ENCODE assay signal across 10 cellular contexts in the genomic region with DNA sequence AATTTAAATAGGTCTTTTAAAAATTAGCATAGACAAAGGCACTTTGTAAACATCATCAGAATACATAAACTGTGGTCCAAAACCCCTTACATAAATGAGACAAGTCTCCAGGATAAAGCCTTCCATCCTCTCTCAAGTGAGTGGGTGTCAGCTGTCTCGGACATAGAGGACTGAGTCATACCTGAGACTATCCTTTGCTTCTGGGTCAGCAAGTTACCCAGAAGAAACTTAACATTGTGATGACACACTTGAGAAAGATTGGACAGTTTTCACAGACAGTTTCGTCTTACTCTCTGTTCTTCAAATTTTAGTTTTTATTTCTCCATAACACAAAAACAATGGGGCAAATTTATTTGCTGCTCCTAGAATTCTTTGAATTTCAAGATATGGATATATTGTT.
DNase-seq lines count a peak whose midpoint lies in the region; ATAC-seq, FAIRE-seq and TF ChIP-seq lines count a peak whose summit lies in the region.
"Had no signal": no experiment of that assay in that cellular context is flagged by ENCODE, and none has a peak within 500 bp of the region (broad histone marks: within the 10 kb centered on the region; RNA-seq: fewer than 3 reads in every experiment).

No MANE protein-coding gene starts in this region.

- peaks cover 4% of the 10 kb centered on the region for H3K9me3 Mint-ChIP-seq in astrocyte (ENCODE audit: unreplicated experiment)

- H3K27ac ChIP-seq in astrocyte (ENCODE audit: low read depth, low read length) (peak overlapping the region; percentile 77), smooth muscle cell (ENCODE audit: low read depth) (peak overlapping the region; percentile 95), right atrium auricular region (peak overlapping the region in 1 of 2 donors; percentile 30)
- H3K27ac ChIP-seq: SJSA1 had no signal

- H3K4me2 ChIP-seq in astrocyte (ENCODE audit: low read length), result peak overlapping the region; percentile 62
- peak overlapping the region; percentile 63 for H3K4me2 ChIP-seq in smooth muscle cell

- WGBS in smooth muscle cell (ENCODE audit: low lambda C conversion rate), result 13% methylated on average over 2 of the region's 2 CpGs

- DNase-seq in astrocyte (ENCODE audit: low read depth), result peak; percentile 88
- no peak for DNase-seq in smooth muscle cell (lab: John Stamatoyannopoulos, UW; ENCODE audit: unreplicated experiment)
- DNase-seq in stimulated activated naive CD4-positive, alpha-beta T cell treated with Interleukin-2 at 50 U/mL for 16 hours (lab: John Stamatoyannopoulos, UW), result no peak
- DNase-seq in right atrium auricular region (ENCODE audit: low spot score), result no peak
- DNase-seq in HT-29 (ENCODE audit: low spot score), result no peak
- no peak for DNase-seq in NCI-H187 treated with DMSO at 0.1 percent for 48 hours (lab: John Stamatoyannopoulos, UW)
- DNase-seq: erythroblast had no signal

- H3K4me3 ChIP-seq in astrocyte (ENCODE audit: insufficient read depth, low read depth, low read length), result peak overlapping the region; percentile 1
- H3K4me3 ChIP-seq in smooth muscle cell, result no peak overlapping the region
- no peak overlapping the region for H3K4me3 ChIP-seq in right atrium auricular region
- H3K4me3 ChIP-seq: SJSA1 had no signal

- peak overlapping the region; percentile 47 for H3K4me3 Mint-ChIP-seq in astrocyte (ENCODE audit: unreplicated experiment)

- H3K4me1 ChIP-seq in astrocyte (ENCODE audit: insufficient read depth, low read length) (peaks cover 11% of the 10 kb centered on the region), smooth muscle cell (ENCODE audit: low read depth) (peaks cover 6% of the 10 kb centered on the region), right atrium auricular region (peaks cover 0 to 7% of the 10 kb centered on the region in 2 donors)
- H3K4me1 ChIP-seq: SJSA1 had no signal

- H3K27me3 ChIP-seq in astrocyte (ENCODE audit: insufficient read depth, low read length) (no peaks in the 10 kb centered on the region), smooth muscle cell (ENCODE audit: low read depth) (no peaks in the 10 kb centered on the region), right atrium auricular region (no peaks in the 10 kb centered on the region)
- H3K27me3 ChIP-seq: SJSA1 had no signal

- no peak for FAIRE-seq in astrocyte (lab: Jason Lieb, UNC)

- H3K36me3 ChIP-seq in astrocyte (ENCODE audit: insufficient read depth, low read length) (no peaks in the 10 kb centered on the region), smooth muscle cell (ENCODE audit: low read depth) (no peaks in the 10 kb centered on the region), right atrium auricular region (no peaks in the 10 kb centered on the region)
- H3K36me3 ChIP-seq: SJSA1 had no signal

- no peaks in the 10 kb centered on the region for H3K36me3 Mint-ChIP-seq in astrocyte (ENCODE audit: low read depth, unreplicated experiment)

- peak; percentile 83 for ATAC-seq in GM19035 (IDR thresholded peaks at IDR 0.05; ENCODE audit: unreplicated experiment)
- ATAC-seq in HG02884 (IDR thresholded peaks at IDR 0.05; ENCODE audit: unreplicated experiment), result peak; percentile 78

- TF ChIP-seq CTCF in astrocyte (IDR thresholded peaks at IDR 0.05; ENCODE audit: insufficient read depth, low read depth, low read length) (no peak), smooth muscle cell (IDR thresholded peaks at IDR 0.05; ENCODE audit: borderline replicate concordance, insufficient read depth, poor library complexity, severe bottlenecking) (no peak), right atrium auricular region (IDR thresholded peaks at IDR 0.05) (no peak)

- peaks cover 11% of the 10 kb centered on the region for H3F3A ChIP-seq in smooth muscle cell (ENCODE audit: low read depth)

- H3K27me3 Mint-ChIP-seq in astrocyte (ENCODE audit: low read depth, unreplicated experiment), result no peaks in the 10 kb centered on the region

- H3K9ac ChIP-seq in astrocyte (ENCODE audit: low read length) (peak overlapping the region; percentile 47), smooth muscle cell (ENCODE audit: low read depth) (peak overlapping the region; percentile 73)

- H2AFZ ChIP-seq in astrocyte (ENCODE audit: low read depth, low read length) (no peak overlapping the region), smooth muscle cell (ENCODE audit: low read depth) (peak overlapping the region; percentile 20)

- H3K4me1 Mint-ChIP-seq in astrocyte (ENCODE audit: low read depth, unreplicated experiment), result peaks cover 14% of the 10 kb centered on the region

- peak overlapping the region; percentile 63 for H3K27ac Mint-ChIP-seq in astrocyte (ENCODE audit: unreplicated experiment)

- H3K79me2 ChIP-seq in astrocyte (ENCODE audit: insufficient read depth, low read length) (no peaks in the 10 kb centered on the region), smooth muscle cell (ENCODE audit: low read depth) (no peaks in the 10 kb centered on the region)

- H3K9me3 ChIP-seq in astrocyte (ENCODE audit: insufficient read depth, low read depth, low read length), result no peaks in the 10 kb centered on the region
- H3K9me3 ChIP-seq in smooth muscle cell (replicated peaks; ENCODE audit: low read depth), result no peaks in the 10 kb centered on the region
- peaks cover 0 to 14% of the 10 kb centered on the region in 2 donors for H3K9me3 ChIP-seq in right atrium auricular region
- H3K9me3 ChIP-seq: SJSA1 had no signal

- H4K20me1 ChIP-seq in astrocyte (ENCODE audit: insufficient read depth, low read length) (no peaks in the 10 kb centered on the region), smooth muscle cell (ENCODE audit: low read depth) (no peaks in the 10 kb centered on the region)
